19 cellular contexts compared by ENCODE assay signal in the genomic region with DNA sequence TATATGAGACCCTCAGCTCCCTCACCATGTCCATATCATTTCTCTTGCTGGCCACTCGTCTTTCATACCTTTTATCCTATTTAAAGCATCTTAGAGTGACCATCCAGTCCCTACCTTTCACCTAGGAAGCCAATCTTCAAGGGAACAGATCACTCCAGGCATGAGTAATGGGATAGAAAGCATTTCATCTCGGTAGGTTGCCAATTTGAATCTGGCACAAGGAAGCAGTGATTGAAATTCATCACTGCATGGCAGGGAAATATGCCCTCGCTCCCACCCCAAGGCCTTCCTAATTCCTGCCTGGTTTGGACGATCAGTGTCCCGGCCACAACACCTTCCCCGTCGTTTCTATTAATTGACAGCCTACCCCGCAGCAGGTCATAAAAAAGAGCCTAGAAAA.
A peak's percentile ranks its signal among the peaks of the same experiment; 100 is the strongest.
DNase-seq lines count a peak whose midpoint lies in the region; ATAC-seq and TF ChIP-seq lines count a peak whose summit lies in the region.
"Had no signal": no experiment of that assay in that cellular context is flagged by ENCODE, and none has a peak within 500 bp of the region (broad histone marks: within the 10 kb centered on the region; RNA-seq: fewer than 3 reads in every experiment).

No MANE protein-coding gene starts in this region.

- H3K36me3 Mint-ChIP-seq in GM23338 (ENCODE audit: low read depth), result no peaks in the 10 kb centered on the region
- H3K36me3 Mint-ChIP-seq: CD8-positive, alpha-beta T cell had no signal

- no peak overlapping the region for H3K27ac Mint-ChIP-seq in GM23338
- H3K27ac Mint-ChIP-seq: CD4-positive, alpha-beta T cell; CD8-positive, alpha-beta T cell had no signal

- H3K9me3 Mint-ChIP-seq in GM23338, result no peaks in the 10 kb centered on the region
- H3K9me3 Mint-ChIP-seq: CD4-positive, alpha-beta T cell; CD8-positive, alpha-beta T cell had no signal

- H3K36me3 ChIP-seq in GM23338 (ENCODE audit: insufficient read depth) (no peaks in the 10 kb centered on the region), gastrocnemius medialis (peaks cover 0 to 17% of the 10 kb centered on the region in 2 donors), BE2C (no peaks in the 10 kb centered on the region)
- H3K36me3 ChIP-seq: BLaER1 treated with 17β-estradiol and CSF1 and Interleukin-3, amounts not matched to agents 10 nM and 100 nM had no signal

- H3K9me3 ChIP-seq in gastrocnemius medialis (no peaks in the 10 kb centered on the region), BE2C (no peaks in the 10 kb centered on the region)
- H3K9me3 ChIP-seq: BLaER1 treated with 17β-estradiol and CSF1 and Interleukin-3, amounts not matched to agents 10 nM and 100 nM; Caco-2 had no signal

- H3K4me1 Mint-ChIP-seq in GM23338, result peaks cover 53% of the 10 kb centered on the region

- peaks cover 1% of the 10 kb centered on the region for H3K27me3 Mint-ChIP-seq in GM23338 (ENCODE audit: insufficient read depth, low read depth, poor library complexity)

- no peaks in the 10 kb centered on the region for H3K79me2 ChIP-seq in GM23338 (replicated peaks; ENCODE audit: insufficient read depth)

- in situ Hi-C loops in gastrocnemius medialis (cut with MboI; ENCODE audit: low sequenced_read_pairs in 4 of 4), result no loop called here

- DNase-seq in GM23338 (ENCODE audit: low spot score), result no peak
- peak in 1 of 61 donors; percentile 54 for DNase-seq in caudate nucleus (lab: John Stamatoyannopoulos, UW)
- DNase-seq in cerebellum (ENCODE audit: low spot score), result peak; percentile 49
- DNase-seq in gastrocnemius medialis, result no peak
- DNase-seq in SW 1271 (lab: John Stamatoyannopoulos, UW), result no peak
- no peak for DNase-seq in BE2C
- no peak for DNase-seq in stimulated activated CD8-positive, alpha-beta memory T cell treated with anti-CD3 and anti-CD28 coated beads, Interleukin-4, amount 100 ng/mL, for 48 hours
- DNase-seq: 8988T; ACHN; Caco-2; Calu3; CD4-positive, alpha-beta T cell; CD8-positive, alpha-beta T cell; DMS79 treated with DMSO at 0.1 percent for 48 hours; GDM1 had no signal

- TF ChIP-seq POLR2A in gastrocnemius medialis (IDR thresholded peaks at IDR 0.05), result no peak

- H4K20me1 ChIP-seq in GM23338 (replicated peaks; ENCODE audit: insufficient read depth), result no peaks in the 10 kb centered on the region
- H4K20me1 ChIP-seq: BLaER1 treated with 17β-estradiol and CSF1 and Interleukin-3, amounts not matched to agents 10 nM and 100 nM had no signal

- H3K4me3 ChIP-seq in GM23338 (no peak overlapping the region), gastrocnemius medialis (no peak overlapping the region), BE2C (ENCODE audit: low read depth, low read length) (no peak overlapping the region)
- H3K4me3 ChIP-seq: BLaER1 treated with 17β-estradiol and CSF1 and Interleukin-3, amounts not matched to agents 10 nM and 100 nM; GM12878 had no signal

- TF ChIP-seq CTCF in GM23338 (conservative IDR thresholded peaks at IDR 0.05; ENCODE audit: low read depth in 2 of 2) (no peak), gastrocnemius medialis (IDR thresholded peaks at IDR 0.05 in 4 of 5, conservative IDR thresholded peaks at IDR 0.05 in 1 of 5) (no peak), BE2C (IDR thresholded peaks at IDR 0.05; ENCODE audit: low read depth, low read length) (no peak)

- H2AFZ ChIP-seq in GM23338, result peak overlapping the region; percentile 72; the same call in 1 of the 2 replicates

- H3K4me1 ChIP-seq in GM23338 (ENCODE audit: insufficient read depth) (peaks cover 29% of the 10 kb centered on the region), gastrocnemius medialis (peaks cover 32 to 47% of the 10 kb centered on the region in 2 donors), BE2C (peaks cover 14% of the 10 kb centered on the region)
- H3K4me1 ChIP-seq: Caco-2 had no signal

- intact Hi-C loops in gastrocnemius medialis (cut with DNase I; ENCODE audit: low total_unique reads), result no loop called here

- no peaks in the 10 kb centered on the region for H3K27me3 ChIP-seq in GM23338 (ENCODE audit: insufficient read depth)
- H3K27me3 ChIP-seq in gastrocnemius medialis, result no peaks in the 10 kb centered on the region
- H3K27me3 ChIP-seq in BE2C, result peaks cover 7% of the 10 kb centered on the region; the same call in 1 of the 2 replicates

- no peak overlapping the region for H3K4me2 ChIP-seq in GM23338
- H3K4me2 ChIP-seq: BLaER1 treated with 17β-estradiol and CSF1 and Interleukin-3, amounts not matched to agents 10 nM and 100 nM had no signal

- H3K4me3 Mint-ChIP-seq in GM23338, result no peak overlapping the region
- H3K4me3 Mint-ChIP-seq: CD4-positive, alpha-beta T cell; CD8-positive, alpha-beta T cell had no signal

- H3K27ac ChIP-seq in GM23338 (ENCODE audit: low read depth), result no peak overlapping the region
- peak overlapping the region; percentile 52 for H3K27ac ChIP-seq in caudate nucleus (ENCODE audit: low read depth, low read length)
- peak overlapping the region in 3 of 4 donors; percentile 1 to 86 (median 83) for H3K27ac ChIP-seq in gastrocnemius medialis
- H3K27ac ChIP-seq: C4-2B had no signal

- H3K9me2 ChIP-seq in GM23338 (ENCODE audit: insufficient read depth), result no peaks in the 10 kb centered on the region

- no peak for ATAC-seq in GM23338
- ATAC-seq in gastrocnemius medialis, result no peak
- no peak for ATAC-seq in HG02970 (IDR thresholded peaks at IDR 0.05; ENCODE audit: low FRiP score, unreplicated experiment)
- ATAC-seq: CD8-positive, alpha-beta T cell; GM12878 had no signal

- no peaks in the 10 kb centered on the region for H3F3A ChIP-seq in GM23338 (replicated peaks; ENCODE audit: low read depth)

TF ChIP-seq in GM23338, 12 proteins besides CTCF, POLR2A, EP300 and RAD21 (continues in another document):
- TF ChIP-seq, protein P1, sequence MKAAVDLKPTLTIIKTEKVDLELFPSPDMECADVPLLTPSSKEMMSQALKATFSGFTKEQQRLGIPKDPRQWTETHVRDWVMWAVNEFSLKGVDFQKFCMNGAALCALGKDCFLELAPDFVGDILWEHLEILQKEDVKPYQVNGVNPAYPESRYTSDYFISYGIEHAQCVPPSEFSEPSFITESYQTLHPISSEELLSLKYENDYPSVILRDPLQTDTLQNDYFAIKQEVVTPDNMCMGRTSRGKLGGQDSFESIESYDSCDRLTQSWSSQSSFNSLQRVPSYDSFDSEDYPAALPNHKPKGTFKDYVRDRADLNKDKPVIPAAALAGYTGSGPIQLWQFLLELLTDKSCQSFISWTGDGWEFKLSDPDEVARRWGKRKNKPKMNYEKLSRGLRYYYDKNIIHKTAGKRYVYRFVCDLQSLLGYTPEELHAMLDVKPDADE (IDR thresholded peaks at IDR 0.05), result no peak
- TF ChIP-seq JUNB (IDR thresholded peaks at IDR 0.05; ENCODE audit: unreplicated experiment) (no peak), CREB1 (CRISPR knock-in tag; IDR thresholded peaks at IDR 0.05; ENCODE audit: low read depth) (no peak)
- TF ChIP-seq, protein P2, sequence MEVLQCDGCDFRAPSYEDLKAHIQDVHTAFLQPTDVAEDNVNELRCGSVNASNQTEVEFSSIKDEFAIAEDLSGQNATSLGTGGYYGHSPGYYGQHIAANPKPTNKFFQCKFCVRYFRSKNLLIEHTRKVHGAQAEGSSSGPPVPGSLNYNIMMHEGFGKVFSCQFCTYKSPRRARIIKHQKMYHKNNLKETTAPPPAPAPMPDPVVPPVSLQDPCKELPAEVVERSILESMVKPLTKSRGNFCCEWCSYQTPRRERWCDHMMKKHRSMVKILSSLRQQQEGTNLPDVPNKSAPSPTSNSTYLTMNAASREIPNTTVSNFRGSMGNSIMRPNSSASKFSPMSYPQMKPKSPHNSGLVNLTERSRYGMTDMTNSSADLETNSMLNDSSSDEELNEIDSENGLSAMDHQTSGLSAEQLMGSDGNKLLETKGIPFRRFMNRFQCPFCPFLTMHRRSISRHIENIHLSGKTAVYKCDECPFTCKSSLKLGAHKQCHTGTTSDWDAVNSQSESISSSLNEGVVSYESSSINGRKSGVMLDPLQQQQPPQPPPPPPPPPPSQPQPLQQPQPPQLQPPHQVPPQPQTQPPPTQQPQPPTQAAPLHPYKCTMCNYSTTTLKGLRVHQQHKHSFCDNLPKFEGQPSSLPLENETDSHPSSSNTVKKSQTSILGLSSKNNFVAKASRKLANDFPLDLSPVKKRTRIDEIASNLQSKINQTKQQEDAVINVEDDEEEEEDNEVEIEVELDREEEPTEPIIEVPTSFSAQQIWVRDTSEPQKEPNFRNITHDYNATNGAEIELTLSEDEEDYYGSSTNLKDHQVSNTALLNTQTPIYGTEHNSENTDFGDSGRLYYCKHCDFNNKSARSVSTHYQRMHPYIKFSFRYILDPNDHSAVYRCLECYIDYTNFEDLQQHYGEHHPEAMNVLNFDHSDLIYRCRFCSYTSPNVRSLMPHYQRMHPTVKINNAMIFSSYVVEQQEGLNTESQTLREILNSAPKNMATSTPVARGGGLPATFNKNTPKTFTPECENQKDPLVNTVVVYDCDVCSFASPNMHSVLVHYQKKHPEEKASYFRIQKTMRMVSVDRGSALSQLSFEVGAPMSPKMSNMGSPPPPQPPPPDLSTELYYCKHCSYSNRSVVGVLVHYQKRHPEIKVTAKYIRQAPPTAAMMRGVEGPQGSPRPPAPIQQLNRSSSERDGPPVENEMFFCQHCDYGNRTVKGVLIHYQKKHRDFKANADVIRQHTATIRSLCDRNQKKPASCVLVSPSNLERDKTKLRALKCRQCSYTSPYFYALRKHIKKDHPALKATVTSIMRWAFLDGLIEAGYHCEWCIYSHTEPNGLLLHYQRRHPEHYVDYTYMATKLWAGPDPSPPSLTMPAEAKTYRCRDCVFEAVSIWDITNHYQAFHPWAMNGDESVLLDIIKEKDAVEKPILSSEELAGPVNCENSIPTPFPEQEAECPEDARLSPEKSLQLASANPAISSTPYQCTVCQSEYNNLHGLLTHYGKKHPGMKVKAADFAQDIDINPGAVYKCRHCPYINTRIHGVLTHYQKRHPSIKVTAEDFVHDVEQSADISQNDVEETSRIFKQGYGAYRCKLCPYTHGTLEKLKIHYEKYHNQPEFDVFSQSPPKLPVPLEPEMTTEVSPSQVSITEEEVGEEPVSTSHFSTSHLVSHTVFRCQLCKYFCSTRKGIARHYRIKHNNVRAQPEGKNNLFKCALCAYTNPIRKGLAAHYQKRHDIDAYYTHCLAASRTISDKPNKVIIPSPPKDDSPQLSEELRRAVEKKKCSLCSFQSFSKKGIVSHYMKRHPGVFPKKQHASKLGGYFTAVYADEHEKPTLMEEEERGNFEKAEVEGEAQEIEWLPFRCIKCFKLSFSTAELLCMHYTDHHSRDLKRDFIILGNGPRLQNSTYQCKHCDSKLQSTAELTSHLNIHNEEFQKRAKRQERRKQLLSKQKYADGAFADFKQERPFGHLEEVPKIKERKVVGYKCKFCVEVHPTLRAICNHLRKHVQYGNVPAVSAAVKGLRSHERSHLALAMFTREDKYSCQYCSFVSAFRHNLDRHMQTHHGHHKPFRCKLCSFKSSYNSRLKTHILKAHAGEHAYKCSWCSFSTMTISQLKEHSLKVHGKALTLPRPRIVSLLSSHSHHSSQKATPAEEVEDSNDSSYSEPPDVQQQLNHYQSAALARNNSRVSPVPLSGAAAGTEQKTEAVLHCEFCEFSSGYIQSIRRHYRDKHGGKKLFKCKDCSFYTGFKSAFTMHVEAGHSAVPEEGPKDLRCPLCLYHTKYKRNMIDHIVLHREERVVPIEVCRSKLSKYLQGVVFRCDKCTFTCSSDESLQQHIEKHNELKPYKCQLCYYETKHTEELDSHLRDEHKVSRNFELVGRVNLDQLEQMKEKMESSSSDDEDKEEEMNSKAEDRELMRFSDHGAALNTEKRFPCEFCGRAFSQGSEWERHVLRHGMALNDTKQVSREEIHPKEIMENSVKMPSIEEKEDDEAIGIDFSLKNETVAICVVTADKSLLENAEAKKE (CRISPR knock-in tag; IDR thresholded peaks at IDR 0.05), result no peak
